ENCODE assay signal across 8 cellular contexts in the genomic region with DNA sequence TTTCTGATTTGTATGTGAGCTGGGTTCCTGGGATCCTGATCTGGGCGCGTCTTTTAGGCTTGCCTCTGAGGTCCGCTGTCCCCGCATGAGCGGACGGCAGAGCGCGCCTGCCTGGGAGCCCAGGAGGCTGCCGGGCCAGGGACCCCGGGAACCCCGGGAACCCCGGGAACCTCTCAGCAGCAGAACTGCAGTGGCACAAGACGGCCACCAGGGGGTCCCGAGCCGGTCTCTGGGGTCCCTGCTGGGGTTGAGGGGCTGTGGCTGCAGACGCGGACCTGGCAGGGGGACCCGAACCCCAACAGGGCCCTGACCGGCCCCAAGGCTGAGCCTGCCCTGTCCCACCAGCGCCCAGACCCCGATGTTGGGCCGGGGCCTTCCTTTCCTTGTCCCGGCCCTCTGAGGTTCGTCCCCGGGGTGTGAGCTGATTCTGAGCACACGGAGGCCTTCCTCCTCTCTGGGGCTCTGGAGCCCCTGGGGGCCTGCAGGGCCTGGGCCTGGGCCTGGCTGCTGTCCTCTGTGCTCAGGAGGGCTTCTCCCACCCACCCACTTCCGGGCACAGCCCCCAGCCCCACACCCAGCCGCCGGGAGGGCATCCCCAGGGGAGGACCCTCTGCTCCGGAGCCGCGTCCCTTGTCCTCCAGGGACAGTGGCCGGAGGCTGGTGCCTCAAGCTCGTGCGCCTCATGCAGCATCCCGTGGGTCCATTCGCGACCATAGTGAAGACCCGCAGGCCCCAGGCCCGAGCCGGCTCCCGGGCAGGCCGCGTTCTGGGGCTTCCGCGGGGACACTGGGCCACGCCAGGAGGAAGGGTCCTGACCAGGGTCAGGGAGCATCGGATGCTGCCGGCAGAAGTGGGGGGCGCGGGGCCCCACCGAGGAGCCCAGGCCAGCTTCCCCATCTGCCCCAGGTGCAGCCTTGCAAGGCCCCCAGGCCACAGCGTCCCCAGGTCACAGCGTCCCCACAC.
DNase-seq lines count a peak whose midpoint lies in the region; ATAC-seq, FAIRE-seq and TF ChIP-seq lines count a peak whose summit lies in the region.
"Not testable (repeated sequence)": the region's sequence is repeated elsewhere in the genome, so short reads cannot be mapped to it uniquely, and the experiment has no call there.

No MANE protein-coding gene starts in this region.

- H3K4me1 ChIP-seq in lower lobe of right lung, upper lobe of right lung: not testable (repeated sequence)

- TF ChIP-seq CTCF in CD4-positive, alpha-beta T cell (IDR thresholded peaks at IDR 0.05) = peak; percentile 34
- not testable (repeated sequence) for TF ChIP-seq CTCF in lower lobe of right lung (IDR thresholded peaks at IDR 0.05); upper lobe of right lung (IDR thresholded peaks at IDR 0.05)

- H3K27me3 ChIP-seq in CD4-positive, alpha-beta T cell (ENCODE audit: control insufficient read depth, insufficient read depth, low read length); lower lobe of right lung (ENCODE audit: low read depth); upper lobe of right lung: not testable (repeated sequence)

- POLR2A ChIA-PET in CD4-positive, alpha-beta T cell (lab: Charles Lee) = not testable (repeated sequence)

- H3K36me3 ChIP-seq in SK-N-MC (ENCODE audit: insufficient read depth, low read length); lower lobe of right lung; upper lobe of right lung: not testable (repeated sequence)

- not testable (repeated sequence) for H3K9ac ChIP-seq in SK-N-MC (ENCODE audit: insufficient read length)

- intact Hi-C loops in CD4-positive, alpha-beta T cell (cut with DNase I, micrococcal nuclease) = loop anchor here (5.0 to 10.0 kb wide), 4 partner anchors 263 to 383 kb away; no protein-coding TSS in a partner anchor
- intact Hi-C loops in lower lobe of right lung (cut with DNase I); upper lobe of right lung (cut with DNase I): not testable (repeated sequence)

- H3K27ac Mint-ChIP-seq in CD4-positive, alpha-beta T cell; activated T-cell treated with anti-CD3 and anti-CD28 coated beads, Interleukin-2, amount 50 U/mL, for 24 hours: not testable (repeated sequence)

- H3K36me3 Mint-ChIP-seq in CD4-positive, alpha-beta T cell (ENCODE audit: low read depth); activated T-cell treated with anti-CD3 and anti-CD28 coated beads, Interleukin-2, amount 50 U/mL, for 24 hours (ENCODE audit: low read depth): not testable (repeated sequence)

- 0 out of 2 replicates have a peak overlapping the region, but pooled peaks have one; percentile 28 for H3K4me3 ChIP-seq in SK-N-MC
- H3K4me3 ChIP-seq in lower lobe of right lung, upper lobe of right lung: not testable (repeated sequence)

- H3K9me3 ChIP-seq in CD4-positive, alpha-beta T cell (ENCODE audit: control insufficient read depth, low read length); SK-N-MC (ENCODE audit: low read depth, low read length); lower lobe of right lung; upper lobe of right lung: not testable (repeated sequence)

- not testable (repeated sequence) for TF ChIP-seq POLR2A in GM12892 (IDR thresholded peaks at IDR 0.05; ENCODE audit: low read depth, low read length)

- not testable (repeated sequence) for H3K4me1 Mint-ChIP-seq in CD4-positive, alpha-beta T cell (ENCODE audit: low read depth); activated T-cell treated with anti-CD3 and anti-CD28 coated beads, Interleukin-2, amount 50 U/mL, for 24 hours (ENCODE audit: low read depth)

- H3K9me3 Mint-ChIP-seq in CD4-positive, alpha-beta T cell; activated T-cell treated with anti-CD3 and anti-CD28 coated beads, Interleukin-2, amount 50 U/mL, for 24 hours: not testable (repeated sequence)

- not testable (repeated sequence) for ATAC-seq in CD4-positive, alpha-beta T cell (ENCODE audit: poor library complexity)
- ATAC-seq in GM21619 (IDR thresholded peaks at IDR 0.05; ENCODE audit: unreplicated experiment) (peak; percentile 25), HG03342 (IDR thresholded peaks at IDR 0.05; ENCODE audit: unreplicated experiment) (peak; percentile 21), lower lobe of right lung (peak; percentile 29 to 39), upper lobe of right lung (peak; percentile 25)

- H3K27me3 Mint-ChIP-seq in CD4-positive, alpha-beta T cell; activated T-cell treated with anti-CD3 and anti-CD28 coated beads, Interleukin-2, amount 50 U/mL, for 24 hours: not testable (repeated sequence)

- not testable (repeated sequence) for H3K4me3 Mint-ChIP-seq in CD4-positive, alpha-beta T cell; activated T-cell treated with anti-CD3 and anti-CD28 coated beads, Interleukin-2, amount 50 U/mL, for 24 hours

- not testable (repeated sequence) for DNase-seq in CD4-positive, alpha-beta T cell; GM12892 (ENCODE audit: insufficient read length); SK-N-MC (ENCODE audit: low read depth, low spot score); lower lobe of right lung; upper lobe of right lung
- DNase-seq in activated T-cell treated with anti-CD3 and anti-CD28 coated beads, Interleukin-2, amount 50 U/mL, for 24 hours = peak; percentile 47

- FAIRE-seq in GM12892 (lab: Jason Lieb, UNC) = peak; percentile 5

- CTCF ChIA-PET in CD4-positive, alpha-beta T cell (lab: Charles Lee) = not testable (repeated sequence)

- not testable (repeated sequence) for H3K27ac ChIP-seq in CD4-positive, alpha-beta T cell (ENCODE audit: low read depth, low read length); SK-N-MC; lower lobe of right lung; upper lobe of right lung
